ENCODE assay signal across 7 cellular contexts in genomic region chr14:50828738-50829471, GRCh38. TPM values are rescaled to one million over a fixed set of nuclear protein-coding genes. Genes with fewer than 3 reads are reported as not detected.
DNase-seq lines count a peak whose midpoint lies in the region; ATAC-seq lines count a peak whose summit lies in the region.

No MANE protein-coding gene starts in this region.

- no peak for ATAC-seq in central memory CD8-positive, alpha-beta T cell (replicated peaks; ENCODE audit: extremely low read depth, poor library complexity, severe bottlenecking)
- ATAC-seq in HG03457 (IDR thresholded peaks at IDR 0.05; ENCODE audit: unreplicated experiment), result no peak

- H3K9me3 ChIP-seq in ES-I3 (ENCODE audit: control insufficient read depth, insufficient read depth, low read length) (no peaks in the 10 kb centered on the region), neuron (ENCODE audit: low read length) (no peaks in the 10 kb centered on the region)

- peaks cover 8% of the 10 kb centered on the region for H3K4me1 ChIP-seq in ES-I3 (ENCODE audit: insufficient read depth, low read length)
- peaks cover 46% of the 10 kb centered on the region for H3K4me1 ChIP-seq in neuron (ENCODE audit: insufficient read depth, low read length)

- H2AFZ ChIP-seq in neuron (ENCODE audit: low read depth, low read length), result no peak overlapping the region

- intact Hi-C loops in head of caudate nucleus (cut with DNase I), result no loop called here

- H3K27me3 ChIP-seq in neuron (ENCODE audit: insufficient read depth, low read length), result no peaks in the 10 kb centered on the region

- H3K36me3 Mint-ChIP-seq in IgD-negative memory B cell, result peaks cover 5% of the 10 kb centered on the region
- peaks cover 23% of the 10 kb centered on the region for H3K36me3 Mint-ChIP-seq in central memory CD8-positive, alpha-beta T cell (ENCODE audit: insufficient read depth)

- H3K4me3 ChIP-seq in neuron (ENCODE audit: low read length), result peak overlapping the region; percentile 79

- H3K9me3 Mint-ChIP-seq in IgD-negative memory B cell, result no peaks in the 10 kb centered on the region
- H3K9me3 Mint-ChIP-seq in central memory CD8-positive, alpha-beta T cell, result no peaks in the 10 kb centered on the region

- peak overlapping the region; percentile 27; the same call in 1 of the 2 replicates for H3K9ac ChIP-seq in ES-I3 (ENCODE audit: low read depth, low read length)

- no peak for DNase-seq in central memory CD8-positive, alpha-beta T cell (ENCODE audit: low spot score in 2 of 2)
- DNase-seq in head of caudate nucleus (no peak), NCI-H146 (lab: John Stamatoyannopoulos, UW) (no peak)

- peaks cover 49 to 63% (median 53%) of the 10 kb centered on the region in 3 donors for H3K4me1 Mint-ChIP-seq in IgD-negative memory B cell
- peaks cover 73% of the 10 kb centered on the region for H3K4me1 Mint-ChIP-seq in central memory CD8-positive, alpha-beta T cell

- peak overlapping the region; percentile 92 to 98 (median 93) for H3K27ac Mint-ChIP-seq in IgD-negative memory B cell
- H3K27ac Mint-ChIP-seq in central memory CD8-positive, alpha-beta T cell (ENCODE audit: low read depth), result peak overlapping the region; percentile 97

- H3K4me3 Mint-ChIP-seq in IgD-negative memory B cell, result peak overlapping the region; percentile 94 to 100 (median 97)
- H3K4me3 Mint-ChIP-seq in central memory CD8-positive, alpha-beta T cell, result peak overlapping the region; percentile 92

- no peaks in the 10 kb centered on the region for H3K36me3 ChIP-seq in ES-I3 (ENCODE audit: insufficient read depth, low read length)
- peaks cover 7% of the 10 kb centered on the region for H3K36me3 ChIP-seq in neuron (ENCODE audit: insufficient read depth, low read length)

- no peaks in the 10 kb centered on the region for H3K27me3 Mint-ChIP-seq in IgD-negative memory B cell
- no peaks in the 10 kb centered on the region for H3K27me3 Mint-ChIP-seq in central memory CD8-positive, alpha-beta T cell

RNA-seq across cellular contexts. Expression of gene NIN, which starts 2.1 kb away (rescaled TPM):
- polyA plus RNA-seq in IgD-negative memory B cell, result 76.5 TPM

RNA-seq across cellular contexts. Expression of gene ABHD12B, which starts 42.9 kb away (rescaled TPM):
- polyA plus RNA-seq in IgD-negative memory B cell, result not detected
